ENCODE assay signal across 1 cellular context in genomic region chr10:71981024-71981867, GRCh38.
TF ChIP-seq lines count a peak whose summit lies in the region.

No MANE protein-coding gene starts in this region.

TF ChIP-seq in SK-N-SH, 30 proteins besides CTCF, POLR2A, EP300 and RAD21 (continued from another document):
- no peak for TF ChIP-seq USF2 (IDR thresholded peaks at IDR 0.05; ENCODE audit: borderline replicate concordance, low read depth, low read length)
- TF ChIP-seq YY1 (IDR thresholded peaks at IDR 0.05; ENCODE audit: low read depth), result no peak
- no peak for TF ChIP-seq RFX5 (IDR thresholded peaks at IDR 0.05; ENCODE audit: low read length)
